Comparison of ENCODE assay signal across 37 cellular contexts in genomic region chrX:20306668-20307067, GRCh38.
"Had no signal": no experiment of that assay in that cellular context is flagged by ENCODE, and none has a peak within 500 bp of the region (broad histone marks: within the 10 kb centered on the region; RNA-seq: fewer than 3 reads in every experiment).

No MANE protein-coding gene starts in this region.

- H3K27me3 Mint-ChIP-seq: activated naive CD4-positive, alpha-beta T cell treated with anti-CD3 and anti-CD28 coated beads, Interleukin-2, amount 50 U/mL, for 24 hours; activated naive CD8-positive, alpha-beta T cell; activated naive CD8-positive, alpha-beta T cell treated with anti-CD3 and anti-CD28 coated beads for 36 hours; activated naive CD8-positive, alpha-beta T cell treated with anti-CD3 and anti-CD28 coated beads, Interleukin-2, amount 50 U/mL, for 24 hours; activated T-helper 17 cell treated with anti-CD3 and anti-CD28 coated beads, Interleukin-2, amount 50 U/mL, for 72 hours; brain; central memory CD8-positive, alpha-beta T cell had no signal

- H3K4me3 ChIP-seq: adrenal gland, ascending aorta, body of pancreas, breast epithelium, cardiac muscle cell had no signal

- H3K9me3 ChIP-seq: adrenal gland, ascending aorta, body of pancreas, breast epithelium had no signal

- H3K4me1 Mint-ChIP-seq: activated naive CD4-positive, alpha-beta T cell treated with anti-CD3 and anti-CD28 coated beads, Interleukin-2, amount 10 ng/mL, durations not matched to agents 7 days and 5 days; activated naive CD4-positive, alpha-beta T cell treated with anti-CD3 and anti-CD28 coated beads, Interleukin-2, amount 50 U/mL, for 24 hours; activated naive CD8-positive, alpha-beta T cell treated with anti-CD3 and anti-CD28 coated beads for 36 hours; activated naive CD8-positive, alpha-beta T cell treated with anti-CD3 and anti-CD28 coated beads, Interleukin-2, amount 10 ng/mL, durations not matched to agents 7 days and 5 days; activated naive CD8-positive, alpha-beta T cell treated with anti-CD3 and anti-CD28 coated beads, Interleukin-2, amount 50 U/mL, for 24 hours; activated T-helper 17 cell treated with anti-CD3 and anti-CD28 coated beads, Interleukin-2, amount 50 U/mL, for 72 hours; central memory CD8-positive, alpha-beta T cell had no signal

- H3K9me3 Mint-ChIP-seq: activated naive CD4-positive, alpha-beta T cell treated with anti-CD3 and anti-CD28 coated beads for 36 hours; activated naive CD4-positive, alpha-beta T cell treated with anti-CD3 and anti-CD28 coated beads, Interleukin-2, amount 10 ng/mL, durations not matched to agents 7 days and 5 days; activated naive CD4-positive, alpha-beta T cell treated with anti-CD3 and anti-CD28 coated beads, Interleukin-2, amount 50 U/mL, for 24 hours; activated naive CD4-positive, alpha-beta T cell treated with anti-CD3 and anti-CD28 coated beads, Interleukin-2, amount 50 U/mL, for 72 hours; activated naive CD8-positive, alpha-beta T cell treated with anti-CD3 and anti-CD28 coated beads for 36 hours; activated naive CD8-positive, alpha-beta T cell treated with anti-CD3 and anti-CD28 coated beads, Interleukin-2, amount 10 ng/mL, durations not matched to agents 7 days and 5 days; activated naive CD8-positive, alpha-beta T cell treated with anti-CD3 and anti-CD28 coated beads, Interleukin-2, amount 50 U/mL, for 24 hours; activated T-cell treated with anti-CD3 and anti-CD28 coated beads, Interleukin-2, amount 50 U/mL, for 24 hours; activated T-cell treated with anti-CD3 and anti-CD28 coated beads, Interleukin-2, amount 50 U/mL, for 4 hours; activated T-cell treated with anti-CD3 and anti-CD28 coated beads, Interleukin-2, amount 50 U/mL, for 72 hours; activated T-helper 1 cell treated with anti-CD3 and anti-CD28 coated beads, Interleukin-12 subunit alpha, Interleukin-12 subunit beta, Interleukin-2, Interleukin-4 antibody, amounts not matched to agents 30 ng/mL and 10 ng/mL and 1 ng/mL, durations not matched to agents 14 hours and 24 hours and 36 hours; activated T-helper 17 cell treated with anti-CD3 and anti-CD28 coated beads, Interleukin-2, amount 50 U/mL, for 72 hours; activated T-helper 2 cell treated with anti-CD3 and anti-CD28 coated beads, Interferon-gamma antibody, Interleukin-2, Interleukin-4, amounts not matched to agents 10 μg/mL and 5 μg/mL and 100 μg/mL, durations not matched to agents 14 hours and 24 hours and 36 hours; central memory CD8-positive, alpha-beta T cell had no signal

- FAIRE-seq: bronchial epithelial cell had no signal

- H3K4me1 ChIP-seq: adrenal gland, ascending aorta, body of pancreas, breast epithelium had no signal

- H3K27me3 ChIP-seq: ascending aorta, body of pancreas, brain microvascular endothelial cell, cardiac muscle cell had no signal

- H3K27ac Mint-ChIP-seq: activated naive CD4-positive, alpha-beta T cell treated with anti-CD3 and anti-CD28 coated beads for 36 hours; activated naive CD4-positive, alpha-beta T cell treated with anti-CD3 and anti-CD28 coated beads, Interleukin-2, amount 10 ng/mL, durations not matched to agents 7 days and 5 days; activated naive CD4-positive, alpha-beta T cell treated with anti-CD3 and anti-CD28 coated beads, Interleukin-2, amount 50 U/mL, for 24 hours; activated naive CD4-positive, alpha-beta T cell treated with anti-CD3 and anti-CD28 coated beads, Interleukin-2, amount 50 U/mL, for 72 hours; activated naive CD8-positive, alpha-beta T cell; activated naive CD8-positive, alpha-beta T cell treated with anti-CD3 and anti-CD28 coated beads for 36 hours; activated naive CD8-positive, alpha-beta T cell treated with anti-CD3 and anti-CD28 coated beads, Interleukin-2, amount 10 ng/mL, durations not matched to agents 7 days and 5 days; activated naive CD8-positive, alpha-beta T cell treated with anti-CD3 and anti-CD28 coated beads, Interleukin-2, amount 50 U/mL, for 24 hours; activated T-cell treated with anti-CD3 and anti-CD28 coated beads, Interleukin-2, amount 50 U/mL, for 24 hours; activated T-cell treated with anti-CD3 and anti-CD28 coated beads, Interleukin-2, amount 50 U/mL, for 72 hours; activated T-helper 1 cell treated with anti-CD3 and anti-CD28 coated beads, Interleukin-12 subunit alpha, Interleukin-12 subunit beta, Interleukin-2, Interleukin-4 antibody, amounts not matched to agents 30 ng/mL and 10 ng/mL and 1 ng/mL, durations not matched to agents 14 hours and 24 hours and 36 hours; activated T-helper 17 cell treated with anti-CD3 and anti-CD28 coated beads, Interleukin-2, amount 50 U/mL, for 72 hours; activated T-helper 2 cell treated with anti-CD3 and anti-CD28 coated beads, Interferon-gamma antibody, Interleukin-2, Interleukin-4, amounts not matched to agents 10 μg/mL and 5 μg/mL and 100 μg/mL, durations not matched to agents 14 hours and 24 hours and 36 hours had no signal

- H3K36me3 ChIP-seq: adrenal gland, ascending aorta, brain microvascular endothelial cell, breast epithelium, cardiac muscle cell had no signal

- ATAC-seq: activated naive CD4-positive, alpha-beta T cell treated with anti-CD3 and anti-CD28 coated beads, Interleukin-2, amount 50 U/mL, for 72 hours; activated naive CD8-positive, alpha-beta T cell treated with anti-CD3 and anti-CD28 coated beads, Interleukin-2, amount 50 U/mL, for 24 hours; activated T-cell treated with anti-CD3 and anti-CD28 coated beads, Interleukin-2, amount 50 U/mL, for 4 hours; activated T-cell treated with anti-CD3 and anti-CD28 coated beads, Interleukin-2, amount 50 U/mL, for 72 hours; activated T-helper 17 cell treated with anti-CD3 and anti-CD28 coated beads, Interleukin-2, amount 50 U/mL, for 72 hours; body of pancreas had no signal

- H3K4me3 Mint-ChIP-seq: activated naive CD4-positive, alpha-beta T cell treated with anti-CD3 and anti-CD28 coated beads for 36 hours; activated naive CD4-positive, alpha-beta T cell treated with anti-CD3 and anti-CD28 coated beads, Interleukin-2, amount 10 ng/mL, durations not matched to agents 7 days and 5 days; activated naive CD4-positive, alpha-beta T cell treated with anti-CD3 and anti-CD28 coated beads, Interleukin-2, amount 50 U/mL, for 24 hours; activated naive CD8-positive, alpha-beta T cell; activated naive CD8-positive, alpha-beta T cell treated with anti-CD3 and anti-CD28 coated beads for 36 hours; activated naive CD8-positive, alpha-beta T cell treated with anti-CD3 and anti-CD28 coated beads, Interleukin-2, amount 10 ng/mL, durations not matched to agents 7 days and 5 days; activated naive CD8-positive, alpha-beta T cell treated with anti-CD3 and anti-CD28 coated beads, Interleukin-2, amount 50 U/mL, for 24 hours; activated T-cell treated with anti-CD3 and anti-CD28 coated beads, Interleukin-2, amount 50 U/mL, for 24 hours; activated T-cell treated with anti-CD3 and anti-CD28 coated beads, Interleukin-2, amount 50 U/mL, for 4 hours; activated T-cell treated with anti-CD3 and anti-CD28 coated beads, Interleukin-2, amount 50 U/mL, for 72 hours; activated T-helper 1 cell treated with anti-CD3 and anti-CD28 coated beads, Interleukin-12 subunit alpha, Interleukin-12 subunit beta, Interleukin-2, Interleukin-4 antibody, amounts not matched to agents 30 ng/mL and 10 ng/mL and 1 ng/mL, durations not matched to agents 14 hours and 24 hours and 36 hours; activated T-helper 17 cell treated with anti-CD3 and anti-CD28 coated beads, Interleukin-2, amount 50 U/mL, for 72 hours; central memory CD8-positive, alpha-beta T cell had no signal

- DNase-seq: activated effector memory CD4-positive, alpha-beta T cell treated with anti-CD3 and anti-CD28 coated beads, Interleukin-2, amount 50 U/mL, for 16 hours; activated effector memory CD4-positive, alpha-beta T cell treated with Interleukin-2 at 50 U/mL for 16 hours; activated gamma-delta T cell; activated gamma-delta T cell treated with Interleukin-2 at 50 U/mL for 16 hours; activated naive CD4-positive, alpha-beta T cell; activated naive CD4-positive, alpha-beta T cell treated with anti-CD3 and anti-CD28 coated beads for 36 hours; activated naive CD4-positive, alpha-beta T cell treated with anti-CD3 and anti-CD28 coated beads, Interleukin-2, amount 10 ng/mL, durations not matched to agents 7 days and 5 days; activated naive CD4-positive, alpha-beta T cell treated with anti-CD3 and anti-CD28 coated beads, Interleukin-2, amount 50 U/mL, for 16 hours; activated naive CD4-positive, alpha-beta T cell treated with Interleukin-2 at 50 U/mL for 16 hours; activated naive CD8-positive, alpha-beta T cell treated with anti-CD3 and anti-CD28 coated beads for 36 hours; activated naive CD8-positive, alpha-beta T cell treated with anti-CD3 and anti-CD28 coated beads, Interleukin-2, amount 10 ng/mL, durations not matched to agents 7 days and 5 days; activated naive CD8-positive, alpha-beta T cell treated with anti-CD3 and anti-CD28 coated beads, Interleukin-2, amount 50 U/mL, for 24 hours; activated T-cell treated with anti-CD3 and anti-CD28 coated beads, Interleukin-2, amount 50 U/mL, for 24 hours; activated T-cell treated with anti-CD3 and anti-CD28 coated beads, Interleukin-2, amount 50 U/mL, for 4 hours; activated T-cell treated with anti-CD3 and anti-CD28 coated beads, Interleukin-2, amount 50 U/mL, for 48 hours; activated T-cell treated with anti-CD3 and anti-CD28 coated beads, Interleukin-2, amount 50 U/mL, for 72 hours; adrenal gland; amniotic stem cell; amygdala; anterior cingulate cortex; aorta; body of pancreas; brain microvascular endothelial cell; central memory CD4-positive, alpha-beta T cell; cerebellar nuclear complex had no signal

- H3K36me3 Mint-ChIP-seq: activated naive CD4-positive, alpha-beta T cell treated with anti-CD3 and anti-CD28 coated beads, Interleukin-2, amount 10 ng/mL, durations not matched to agents 7 days and 5 days; activated naive CD4-positive, alpha-beta T cell treated with anti-CD3 and anti-CD28 coated beads, Interleukin-2, amount 50 U/mL, for 24 hours; activated naive CD4-positive, alpha-beta T cell treated with anti-CD3 and anti-CD28 coated beads, Interleukin-2, amount 50 U/mL, for 72 hours; activated naive CD8-positive, alpha-beta T cell; activated naive CD8-positive, alpha-beta T cell treated with anti-CD3 and anti-CD28 coated beads for 36 hours; brain had no signal

- H3K27ac ChIP-seq: adrenal gland, ascending aorta, body of pancreas, brain microvascular endothelial cell, breast epithelium, cardiac muscle cell had no signal
